ENCODE assay signal across 23 cellular contexts in the genomic region with DNA sequence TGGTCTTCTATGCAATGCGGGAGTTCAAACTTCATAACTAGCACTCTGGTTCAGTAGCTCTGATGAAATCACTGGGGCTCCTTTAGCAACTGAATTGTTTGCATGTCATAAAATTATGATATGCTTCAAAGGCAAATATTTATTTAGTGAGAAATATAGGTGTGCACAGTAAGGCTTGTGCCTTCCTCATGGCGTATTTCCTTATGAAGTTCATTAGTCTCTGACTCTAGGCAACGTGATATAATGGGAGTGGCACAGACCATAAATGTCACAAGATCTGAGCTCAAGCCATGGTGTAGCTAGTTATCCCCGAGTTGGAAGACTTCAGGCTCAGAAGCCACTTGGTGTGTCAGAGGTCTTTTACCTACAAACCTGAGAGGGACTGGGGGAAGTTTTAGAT. TPM values are rescaled to one million over a fixed set of nuclear protein-coding genes. Genes with fewer than 3 reads are reported as not detected.
DNase-seq lines count a peak whose midpoint lies in the region; ATAC-seq and FAIRE-seq lines count a peak whose summit lies in the region.
"Had no signal": no experiment of that assay in that cellular context is flagged by ENCODE, and none has a peak within 500 bp of the region (broad histone marks: within the 10 kb centered on the region; RNA-seq: fewer than 3 reads in every experiment).

No MANE protein-coding gene starts in this region.

- H3K9ac ChIP-seq in duodenal mucosa (ENCODE audit: low read depth in 1 of 2, low read length in 2 of 2), result peak overlapping the region; percentile 32 to 80

- peaks cover 34 to 53% of the 10 kb centered on the region in 2 donors for H3K4me1 ChIP-seq in duodenal mucosa (ENCODE audit: control insufficient read depth in 1 of 2, insufficient read depth in 2 of 2, low read length in 2 of 2)
- H3K4me1 ChIP-seq: uterus had no signal

- peak overlapping the region; percentile 35 to 45 for H3K4me3 ChIP-seq in duodenal mucosa (ENCODE audit: low read depth in 1 of 2, low read length in 2 of 2)
- H3K4me3 ChIP-seq: uterus had no signal

- H3K36me3 ChIP-seq in duodenal mucosa (ENCODE audit: control insufficient read depth in 1 of 2, insufficient read depth in 2 of 2, low read length in 2 of 2), result peaks cover 0 to 15% of the 10 kb centered on the region in 2 donors
- H3K36me3 ChIP-seq: uterus had no signal

- no peak for FAIRE-seq in RCC 7860 (lab: Jason Lieb, UNC)
- FAIRE-seq: astrocyte, endothelial cell of umbilical vein, frontal cortex had no signal

- DNase-seq in DMS53 treated with DMSO at 0.1 percent for 48 hours (lab: John Stamatoyannopoulos, UW; ENCODE audit: unreplicated experiment) (peak; percentile 76), NCI-H526 (lab: John Stamatoyannopoulos, UW) (peak; percentile 84 to 85), mucosa of gallbladder (ENCODE audit: low spot score) (peak; percentile 70), SHP77 treated with DMSO at 0.1 percent for 48 hours (lab: John Stamatoyannopoulos, UW) (no peak), RCC 7860 (ENCODE audit: low spot score) (no peak)
- DNase-seq: activated CD4-positive, alpha-beta memory T cell treated with anti-CD3 and anti-CD28 coated beads for 36 hours; activated naive CD4-positive, alpha-beta T cell treated with anti-CD3 and anti-CD28 coated beads, Interleukin-2, amount 50 U/mL, for 16 hours; activated T-cell treated with anti-CD3 and anti-CD28 coated beads, Interleukin-2, amount 50 U/mL, for 1 hour; CD4-positive, alpha-beta memory T cell; cortex of kidney; EL; mammary epithelial cell; NCI-H1694 treated with DMSO at 0.1 percent for 48 hours; NCI-H510A; nephron progenitor cell; stimulated activated naive CD4-positive, alpha-beta T cell; uterus had no signal

- H3K27me3 ChIP-seq in duodenal mucosa (ENCODE audit: control insufficient read depth in 1 of 2, insufficient read depth in 2 of 2, low read length in 2 of 2), result no peaks in the 10 kb centered on the region
- H3K27me3 ChIP-seq: uterus had no signal

- no peak for ATAC-seq in GM18909 (IDR thresholded peaks at IDR 0.05; ENCODE audit: poor library complexity, unreplicated experiment)
- ATAC-seq in GM19452 (IDR thresholded peaks at IDR 0.05; ENCODE audit: unreplicated experiment), result no peak

- H3K27ac ChIP-seq in duodenal mucosa (ENCODE audit: low read depth, low read length), result peak overlapping the region; percentile 86
- H3K27ac ChIP-seq: uterus had no signal

- no peaks in the 10 kb centered on the region for H3K9me3 ChIP-seq in duodenal mucosa (ENCODE audit: control insufficient read depth in 1 of 2, low read length in 2 of 2)
- H3K9me3 ChIP-seq: uterus had no signal

RNA-seq across cellular contexts. Expression of a gene that starts 35.5 kb away (rescaled TPM):
- 14.0 TPM for total RNA-seq in mucosa of gallbladder

Comparison
In these comparisons a context has a peak if more than half of its experiments do, and no peak if none do; other contexts are left out.
1. DNase-seq: peak in DMS53 treated with DMSO at 0.1 percent for 48 hours (single experiment), NCI-H526 (2 of 2) and mucosa of gallbladder (single experiment); none in SHP77 treated with DMSO at 0.1 percent for 48 hours (single experiment) and RCC 7860 (single experiment).